11 cellular contexts compared by ENCODE assay signal in the genomic region with DNA sequence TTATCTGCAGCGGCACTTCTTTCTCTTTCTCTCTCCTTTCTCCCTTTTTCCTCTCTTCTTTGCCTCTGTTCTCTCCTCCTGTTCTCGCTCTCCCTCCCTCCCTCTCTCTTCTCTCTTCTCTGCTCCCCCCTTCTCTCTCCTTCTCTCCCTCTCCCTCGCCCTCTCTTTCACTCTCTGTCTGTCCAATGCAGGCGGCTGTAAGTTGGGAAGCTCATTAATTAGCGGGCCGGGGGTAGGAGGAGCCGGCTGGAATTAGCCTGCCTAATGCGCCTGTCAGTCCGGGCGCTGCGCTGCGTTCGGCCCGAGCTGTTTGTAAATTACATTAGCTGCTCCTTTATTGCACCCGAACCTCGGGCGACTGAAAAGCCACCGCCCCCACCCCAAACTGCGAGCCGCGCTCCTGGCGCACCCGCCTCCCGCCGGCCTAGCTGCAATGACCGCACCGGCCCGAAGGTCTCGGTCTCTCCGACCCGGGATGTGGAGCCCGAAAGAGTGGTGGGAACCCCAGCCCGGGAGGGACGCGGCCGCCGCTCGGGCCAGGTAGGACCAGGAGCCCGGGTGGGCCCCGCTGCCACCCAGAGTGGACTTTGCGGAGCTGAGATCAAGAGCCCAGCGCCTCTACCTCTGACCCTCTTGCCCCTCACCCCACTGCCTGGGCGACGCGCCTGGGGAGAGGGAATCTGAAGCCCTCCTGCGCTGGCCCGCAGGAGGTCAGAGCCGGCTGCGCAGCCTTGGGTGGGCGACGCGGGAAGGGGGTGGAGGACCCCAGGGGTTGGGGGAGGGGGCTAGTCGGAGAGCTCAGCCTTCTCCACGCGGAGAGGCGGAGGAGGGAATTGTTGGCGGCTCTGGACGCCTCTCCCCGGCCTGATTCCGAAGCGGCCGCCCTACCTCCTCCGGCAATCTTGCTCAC. TPM values are rescaled to one million over a fixed set of nuclear protein-coding genes. Genes with fewer than 3 reads are reported as not detected.
DNase-seq lines count a peak whose midpoint lies in the region; ATAC-seq, FAIRE-seq and TF ChIP-seq lines count a peak whose summit lies in the region.
"Had no signal": no experiment of that assay in that cellular context is flagged by ENCODE, and none has a peak within 500 bp of the region (broad histone marks: within the 10 kb centered on the region; RNA-seq: fewer than 3 reads in every experiment).

A gene with protein sequence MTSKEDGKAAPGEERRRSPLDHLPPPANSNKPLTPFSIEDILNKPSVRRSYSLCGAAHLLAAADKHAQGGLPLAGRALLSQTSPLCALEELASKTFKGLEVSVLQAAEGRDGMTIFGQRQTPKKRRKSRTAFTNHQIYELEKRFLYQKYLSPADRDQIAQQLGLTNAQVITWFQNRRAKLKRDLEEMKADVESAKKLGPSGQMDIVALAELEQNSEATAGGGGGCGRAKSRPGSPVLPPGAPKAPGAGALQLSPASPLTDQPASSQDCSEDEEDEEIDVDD (minus strand): TSS at position 189 of the 910 bp plus-strand sequence. CDS start 648 bp downstream, outside the sequence.

- H4K5ac ChIP-seq in mesendoderm (ENCODE audit: low read length): no peak within 1 kb of the TSS

- H3K4me1 Mint-ChIP-seq in CD8-positive, alpha-beta memory T cell: peaks cover 28 to 44% (median 32%) of the 10 kb centered on the region in 3 donors
- H3K4me1 Mint-ChIP-seq in MCF 10A (ENCODE audit: insufficient read depth, unreplicated experiment): peaks cover 12% of the 10 kb centered on the region

- CTCF ChIA-PET in CD8-positive, alpha-beta memory T cell (lab: Charles Lee): interaction anchor here (1.8 kb wide), 1 partner anchor 15 kb away, joined by 8 read pairs; no protein-coding TSS in a partner anchor
- CTCF ChIA-PET in HEK293T (lab: Yijun Ruan, JAX): interaction anchor here (1.2 to 2.6 kb wide), 2 partner anchors 15 to 37 kb away, joined by 5 to 19 read pairs; no protein-coding TSS in a partner anchor
- CTCF ChIA-PET in MCF 10A (lab: Yijun Ruan, JAX): interaction anchor here (0.7 to 1.2 kb wide), 5 partner anchors 15 to 214 kb away, joined by 3 to 5 read pairs (median 3); no protein-coding TSS in a partner anchor

- no peak for TF ChIP-seq RAD21 in neural cell (conservative IDR thresholded peaks at IDR 0.05)

- no peaks in the 10 kb centered on the region for H3K9me3 ChIP-seq in CD8-positive, alpha-beta memory T cell (ENCODE audit: low read length)
- no peaks in the 10 kb centered on the region for H3K9me3 ChIP-seq in neural cell (ENCODE audit: low read length)

- no peak within 1 kb of the TSS for H2BK120ac ChIP-seq in mesendoderm (ENCODE audit: low read depth, low read length)

- no peaks in the 10 kb centered on the region for H3F3A ChIP-seq in neural cell (ENCODE audit: insufficient read depth, low read length, poor library complexity, severe bottlenecking)

- intact Hi-C loops in MCF 10A (cut with micrococcal nuclease): no loop called here

- BruUV-seq in MCF 10A (replicated peaks; lab: Mats Ljungman, UMichigan): no TSS peak

- peak within 1 kb of the TSS; percentile 8 to 76 (median 62) for H3K4me3 Mint-ChIP-seq in CD8-positive, alpha-beta memory T cell
- peak within 1 kb of the TSS; percentile 42 for H3K4me3 Mint-ChIP-seq in MCF 10A (ENCODE audit: unreplicated experiment)

- no peaks in the 10 kb centered on the region for H3K79me1 ChIP-seq in mesendoderm (ENCODE audit: low read length)

- H3K9ac ChIP-seq in neural cell (ENCODE audit: low read length) (no peak within 1 kb of the TSS), mesendoderm (ENCODE audit: low read length) (no peak within 1 kb of the TSS)

- H3K36me3 Mint-ChIP-seq in CD8-positive, alpha-beta memory T cell: peaks cover 0 to 3% (median 0%) of the 10 kb centered on the region in 3 donors
- no peaks in the 10 kb centered on the region for H3K36me3 Mint-ChIP-seq in MCF 10A (ENCODE audit: insufficient read depth, unreplicated experiment)

- in situ Hi-C loops in KBM-7 (cut with MboI; ENCODE audit: low pct_unique_long_range_greater_than_20kb, low sequenced_read_pairs): no loop called here

- H3K27me3 Mint-ChIP-seq in CD8-positive, alpha-beta memory T cell: peaks cover 66 to 80% of the 10 kb centered on the region in 2 donors
- H3K27me3 Mint-ChIP-seq in MCF 10A (ENCODE audit: insufficient read depth, unreplicated experiment): peaks cover 63% of the 10 kb centered on the region

- DNase-seq in CD8-positive, alpha-beta memory T cell: no peak
- DNase-seq in HEK293T (ENCODE audit: extremely low spot score) (peak; percentile 67), MCF 10A (ENCODE audit: unreplicated experiment) (no peak), KBM-7 (no peak), urothelium cell line (ENCODE audit: low spot score) (no peak), mesendoderm (no peak)
- DNase-seq: stimulated activated CD4-positive, alpha-beta T cell treated with anti-CD3 and anti-CD28 coated beads, Interleukin-2, amount 100 ng/mL, for 24 hours had no signal

- no peak for FAIRE-seq in urothelium cell line (lab: Jason Lieb, UNC)
- FAIRE-seq: islet of Langerhans had no signal

- no peaks in the 10 kb centered on the region for H3K36me3 ChIP-seq in CD8-positive, alpha-beta memory T cell (ENCODE audit: insufficient read depth, low read length)
- no peaks in the 10 kb centered on the region for H3K36me3 ChIP-seq in neural cell (ENCODE audit: insufficient read depth, low read length)
- no peaks in the 10 kb centered on the region for H3K36me3 ChIP-seq in mesendoderm (ENCODE audit: control insufficient read depth, insufficient read depth, low read length)

- no peak for ATAC-seq in GM21528 (IDR thresholded peaks at IDR 0.05; ENCODE audit: low FRiP score, unreplicated experiment)

- H3K27ac Mint-ChIP-seq in CD8-positive, alpha-beta memory T cell: peak within 1 kb of the TSS in 2 of 8 donors; percentile 45 to 48
- peak within 1 kb of the TSS; percentile 43 for H3K27ac Mint-ChIP-seq in MCF 10A (ENCODE audit: low read depth, unreplicated experiment)

- no peak within 1 kb of the TSS for H2AFZ ChIP-seq in neural cell (ENCODE audit: low read depth, low read length)

- H2BK5ac ChIP-seq in mesendoderm (ENCODE audit: low read length): no peak within 1 kb of the TSS

- H3K18ac ChIP-seq in mesendoderm (ENCODE audit: low read length): no peak within 1 kb of the TSS

- WGBS in mesendoderm (ENCODE audit: extremely low coverage, insufficient coverage, low lambda C conversion rate): no CpG with 5 or more reads among the region's 63 CpGs

- H2BK15ac ChIP-seq in mesendoderm (replicated peaks; ENCODE audit: low read depth): no peak within 1 kb of the TSS

- peaks cover 0 to 3% (median 0%) of the 10 kb centered on the region in 5 donors for H3K9me3 Mint-ChIP-seq in CD8-positive, alpha-beta memory T cell
- no peaks in the 10 kb centered on the region for H3K9me3 Mint-ChIP-seq in MCF 10A (ENCODE audit: unreplicated experiment)

- H4K8ac ChIP-seq in mesendoderm (ENCODE audit: low read depth, low read length): no peak within 1 kb of the TSS

- H3K4me2 ChIP-seq in neural cell (ENCODE audit: low read length): no peak within 1 kb of the TSS
- no peak within 1 kb of the TSS for H3K4me2 ChIP-seq in mesendoderm (ENCODE audit: low read length)

- no peaks in the 10 kb centered on the region for H3K79me2 ChIP-seq in neural cell (replicated peaks; ENCODE audit: insufficient read depth, low read length)
- no peaks in the 10 kb centered on the region for H3K79me2 ChIP-seq in mesendoderm (ENCODE audit: control insufficient read depth, insufficient read depth, low read length)

- no peak within 1 kb of the TSS for H2AK5ac ChIP-seq in mesendoderm (ENCODE audit: low read length)

- peaks cover 42% of the 10 kb centered on the region for H3K4me1 ChIP-seq in CD8-positive, alpha-beta memory T cell (ENCODE audit: insufficient read depth, low read length)
- no peaks in the 10 kb centered on the region for H3K4me1 ChIP-seq in mesendoderm (ENCODE audit: control insufficient read depth, low read depth, low read length)

- no peak within 1 kb of the TSS for H3K23ac ChIP-seq in mesendoderm (ENCODE audit: low read length)

- H3K56ac ChIP-seq in mesendoderm (ENCODE audit: low read length): no peak within 1 kb of the TSS

- H4K20me1 ChIP-seq in neural cell (ENCODE audit: insufficient read depth): no peaks in the 10 kb centered on the region

- peaks cover 91% of the 10 kb centered on the region for H3K27me3 ChIP-seq in CD8-positive, alpha-beta memory T cell (ENCODE audit: insufficient read depth, low read length, poor library complexity, severe bottlenecking)
- peaks cover 99% of the 10 kb centered on the region for H3K27me3 ChIP-seq in neural cell (ENCODE audit: insufficient read depth, low read depth, low read length)
- peaks cover 97% of the 10 kb centered on the region for H3K27me3 ChIP-seq in mesendoderm (ENCODE audit: insufficient read depth, low read length, poor library complexity)

- POLR2A ChIA-PET in CD8-positive, alpha-beta memory T cell (lab: Charles Lee): interaction anchor here (0.7 kb wide), 2 partner anchors 10 to 63 kb away, joined by 3 to 8 read pairs; no protein-coding TSS in a partner anchor
- POLR2A ChIA-PET in HEK293T (lab: Yijun Ruan, JAX): interaction anchor here (0.5 to 1.8 kb wide), 11 partner anchors 9 to 238 kb away, joined by 3 to 17 read pairs (median 5); no protein-coding TSS in a partner anchor
- POLR2A ChIA-PET in MCF 10A (lab: Yijun Ruan, JAX): interaction anchor here (1.5 kb wide), 1 partner anchor 10 kb away, joined by 4 read pairs; no protein-coding TSS in a partner anchor

- H3K9me2 ChIP-seq in neural cell (ENCODE audit: insufficient read depth, low read length): no peaks in the 10 kb centered on the region

- TF ChIP-seq EP300 in neural cell (conservative IDR thresholded peaks at IDR 0.05; ENCODE audit: poor library complexity, severe bottlenecking): no peak

- no peak within 1 kb of the TSS for H3K4ac ChIP-seq in mesendoderm (ENCODE audit: low read depth, low read length)

- no peak within 1 kb of the TSS for H3K4me3 ChIP-seq in CD8-positive, alpha-beta memory T cell (ENCODE audit: low read length)
- H3K4me3 ChIP-seq in neural cell (ENCODE audit: low read length) (peak within 1 kb of the TSS; percentile 18), mesendoderm (ENCODE audit: low read length) (no peak within 1 kb of the TSS)

- H3K27ac ChIP-seq in CD8-positive, alpha-beta memory T cell (ENCODE audit: low read depth, low read length): no peak within 1 kb of the TSS
- H3K27ac ChIP-seq in neural cell (ENCODE audit: low read length): no peak within 1 kb of the TSS
- no peak within 1 kb of the TSS for H3K27ac ChIP-seq in mesendoderm (ENCODE audit: low read depth, low read length)

- TF ChIP-seq CTCF in MCF 10A (IDR thresholded peaks at IDR 0.05; ENCODE audit: unreplicated experiment) (no peak), neural cell (IDR thresholded peaks at IDR 0.05; ENCODE audit: poor library complexity, severe bottlenecking) (no peak)

TF ChIP-seq in HEK293T, 16 proteins besides CTCF, POLR2A, EP300 and RAD21 (continues in another document):
- TF ChIP-seq FOXA1 (IDR thresholded peaks at IDR 0.05): no peak

RNA-seq across cellular contexts. Expression of the gene that starts here (rescaled TPM):
- total RNA-seq in CD8-positive, alpha-beta memory T cell: not detected
- polyA plus RNA-seq in CD8-positive, alpha-beta memory T cell: not detected
- total RNA-seq in MCF 10A (2022): not detected in 2 replicates
- polyA plus RNA-seq in neural cell: 0.08 TPM in 1 of 2 replicates, not detected in the other
- polyA minus RNA-seq in neural cell: not detected in 2 replicates
- polyA plus RNA-seq in mesendoderm (2013, experiment 1 of 2): not detected
- not detected for polyA plus RNA-seq in mesendoderm (2013, experiment 2 of 2)
- total RNA-seq: dermis microvascular lymphatic vessel endothelial cell had no signal
